Comparison of ENCODE assay signal across 14 cellular contexts in the genomic region with DNA sequence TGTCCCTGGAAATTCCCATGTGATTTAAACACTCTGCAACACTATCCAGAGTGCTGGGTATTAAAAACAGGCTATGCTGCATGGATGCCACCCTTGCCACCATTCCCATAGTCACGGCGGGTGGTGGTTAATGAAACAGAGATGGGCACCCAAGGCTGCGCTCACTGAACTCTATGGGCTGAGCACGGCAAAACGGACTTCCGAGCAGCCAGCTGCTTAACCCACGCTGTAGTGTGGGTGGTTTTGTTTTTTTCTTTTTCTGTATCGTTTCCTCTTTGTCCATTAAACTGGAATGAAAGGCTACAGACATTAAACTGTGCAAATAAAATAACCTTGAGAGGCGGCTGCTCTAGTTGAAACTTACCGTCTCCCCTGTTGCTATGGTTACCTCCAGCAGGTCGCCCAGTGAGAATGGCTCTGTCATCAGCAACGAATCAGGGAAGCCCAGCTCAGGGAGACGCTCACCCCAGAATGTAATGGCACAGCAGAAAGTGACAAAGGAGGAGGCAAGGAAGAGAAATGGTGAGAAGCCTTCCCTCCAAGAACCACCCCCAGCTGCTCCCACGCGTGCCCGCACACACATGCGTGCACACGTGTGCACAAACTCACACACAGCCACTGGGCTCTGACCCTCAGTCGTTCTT.
DNase-seq lines count a peak whose midpoint lies in the region; ATAC-seq and TF ChIP-seq lines count a peak whose summit lies in the region.
"Had no signal": no experiment of that assay in that cellular context is flagged by ENCODE, and none has a peak within 500 bp of the region (broad histone marks: within the 10 kb centered on the region; RNA-seq: fewer than 3 reads in every experiment).

No MANE protein-coding gene starts in this region.

- H3K4me3 Mint-ChIP-seq in neural crest cell = no peak overlapping the region
- no peak overlapping the region for H3K4me3 Mint-ChIP-seq in activated T-helper 1 cell treated with anti-CD3 and anti-CD28 coated beads, Interleukin-12 subunit alpha, Interleukin-12 subunit beta, Interleukin-2, Interleukin-4 antibody, amounts not matched to agents 30 ng/mL and 10 ng/mL and 1 ng/mL, durations not matched to agents 14 hours and 24 hours and 36 hours
- H3K4me3 Mint-ChIP-seq: T-helper 1 cell treated with Interleukin-12 subunit alpha and Interleukin-12 subunit beta and Interleukin-4 antibody, amounts not matched to agents 30 μg/mL and 1 μg/mL, for 36 hours had no signal

- peak; percentile 54 for DNase-seq in NCI-H2107 (lab: John Stamatoyannopoulos, UW)
- peak; percentile 29 for DNase-seq in astrocyte of the hippocampus (ENCODE audit: low read depth, low spot score)
- DNase-seq in neural crest cell (ENCODE audit: low read depth, low spot score) = no peak
- DNase-seq in activated T-helper 1 cell treated with anti-CD3 and anti-CD28 coated beads, Interleukin-12 subunit alpha, Interleukin-12 subunit beta, Interleukin-2, Interleukin-4 antibody, amounts not matched to agents 30 ng/mL and 10 ng/mL and 1 ng/mL, durations not matched to agents 14 hours and 24 hours and 36 hours (ENCODE audit: low spot score) = no peak
- no peak for DNase-seq in NOMO-1 treated with DMSO at 0.1 percent for 48 hours (lab: John Stamatoyannopoulos, UW; ENCODE audit: unreplicated experiment)
- no peak for DNase-seq in gastrocnemius medialis
- DNase-seq in activated T-cell treated with anti-CD3 and anti-CD28 coated beads, Interleukin-2, amount 50 U/mL, for 1 hour = no peak
- DNase-seq: activated effector memory CD4-positive, alpha-beta T cell treated with Interleukin-2 at 50 U/mL for 16 hours; central memory CD4-positive, alpha-beta T cell; MG63; sigmoid colon had no signal

- no peak overlapping the region for H3K4me3 ChIP-seq in gastrocnemius medialis
- H3K4me3 ChIP-seq: MG63, sigmoid colon had no signal

- TF ChIP-seq POLR2A in gastrocnemius medialis (IDR thresholded peaks at IDR 0.05) = no peak

- ATAC-seq in GM18867 (IDR thresholded peaks at IDR 0.05; ENCODE audit: unreplicated experiment) (peak; percentile 58), gastrocnemius medialis (no peak)
- ATAC-seq: esophagus mucosa had no signal

- no peaks in the 10 kb centered on the region for H3K27me3 Mint-ChIP-seq in neural crest cell (ENCODE audit: low read depth)
- H3K27me3 Mint-ChIP-seq in activated T-helper 1 cell treated with anti-CD3 and anti-CD28 coated beads, Interleukin-12 subunit alpha, Interleukin-12 subunit beta, Interleukin-2, Interleukin-4 antibody, amounts not matched to agents 30 ng/mL and 10 ng/mL and 1 ng/mL, durations not matched to agents 14 hours and 24 hours and 36 hours (ENCODE audit: insufficient read depth) = peaks cover 5% of the 10 kb centered on the region

- H3K4me1 ChIP-seq in gastrocnemius medialis = no peaks in the 10 kb centered on the region
- H3K4me1 ChIP-seq: sigmoid colon had no signal

- H3K36me3 ChIP-seq in gastrocnemius medialis = no peaks in the 10 kb centered on the region
- H3K36me3 ChIP-seq: MG63, sigmoid colon had no signal

- TF ChIP-seq CTCF in neural crest cell (conservative IDR thresholded peaks at IDR 0.05) (no peak), gastrocnemius medialis (IDR thresholded peaks at IDR 0.05 in 4 of 5, conservative IDR thresholded peaks at IDR 0.05 in 1 of 5) (no peak)

- H3K9me3 ChIP-seq in gastrocnemius medialis = peaks cover 0 to 6% (median 0%) of the 10 kb centered on the region in 3 donors

- peaks cover 2% of the 10 kb centered on the region for H3K36me3 Mint-ChIP-seq in neural crest cell (ENCODE audit: low read depth)
- H3K36me3 Mint-ChIP-seq in activated T-helper 1 cell treated with anti-CD3 and anti-CD28 coated beads, Interleukin-12 subunit alpha, Interleukin-12 subunit beta, Interleukin-2, Interleukin-4 antibody, amounts not matched to agents 30 ng/mL and 10 ng/mL and 1 ng/mL, durations not matched to agents 14 hours and 24 hours and 36 hours (ENCODE audit: low read depth) = no peaks in the 10 kb centered on the region

- H3K4me1 Mint-ChIP-seq in neural crest cell = peaks cover 29% of the 10 kb centered on the region
- no peaks in the 10 kb centered on the region for H3K4me1 Mint-ChIP-seq in activated T-helper 1 cell treated with anti-CD3 and anti-CD28 coated beads, Interleukin-12 subunit alpha, Interleukin-12 subunit beta, Interleukin-2, Interleukin-4 antibody, amounts not matched to agents 30 ng/mL and 10 ng/mL and 1 ng/mL, durations not matched to agents 14 hours and 24 hours and 36 hours (ENCODE audit: low read depth)

- H3K9me3 Mint-ChIP-seq in neural crest cell = no peaks in the 10 kb centered on the region
- H3K9me3 Mint-ChIP-seq in activated T-helper 1 cell treated with anti-CD3 and anti-CD28 coated beads, Interleukin-12 subunit alpha, Interleukin-12 subunit beta, Interleukin-2, Interleukin-4 antibody, amounts not matched to agents 30 ng/mL and 10 ng/mL and 1 ng/mL, durations not matched to agents 14 hours and 24 hours and 36 hours = no peaks in the 10 kb centered on the region
- H3K9me3 Mint-ChIP-seq: T-helper 1 cell treated with Interleukin-12 subunit alpha and Interleukin-12 subunit beta and Interleukin-4 antibody, amounts not matched to agents 30 μg/mL and 1 μg/mL, for 36 hours had no signal

- H3K27me3 ChIP-seq in gastrocnemius medialis = peaks cover 0 to 2% (median 0%) of the 10 kb centered on the region in 3 donors

- in situ Hi-C loops in gastrocnemius medialis (cut with MboI; ENCODE audit: low sequenced_read_pairs in 4 of 4) = no loop called here

- intact Hi-C loops in activated T-helper 1 cell treated with anti-CD3 and anti-CD28 coated beads, Interleukin-12 subunit alpha, Interleukin-12 subunit beta, Interleukin-2, Interleukin-4 antibody, amounts not matched to agents 30 ng/mL and 10 ng/mL and 1 ng/mL, durations not matched to agents 14 hours and 24 hours and 36 hours (cut with micrococcal nuclease) = no loop called here
- intact Hi-C loops in gastrocnemius medialis (cut with DNase I; ENCODE audit: low total_unique reads) = no loop called here

- no peak overlapping the region for H3K27ac ChIP-seq in gastrocnemius medialis
- H3K27ac ChIP-seq: sigmoid colon had no signal

- H3K27ac Mint-ChIP-seq in neural crest cell (ENCODE audit: unreplicated experiment) = peak overlapping the region; percentile 93
- no peak overlapping the region for H3K27ac Mint-ChIP-seq in activated T-helper 1 cell treated with anti-CD3 and anti-CD28 coated beads, Interleukin-12 subunit alpha, Interleukin-12 subunit beta, Interleukin-2, Interleukin-4 antibody, amounts not matched to agents 30 ng/mL and 10 ng/mL and 1 ng/mL, durations not matched to agents 14 hours and 24 hours and 36 hours
- H3K27ac Mint-ChIP-seq: T-helper 1 cell treated with Interleukin-12 subunit alpha and Interleukin-12 subunit beta and Interleukin-4 antibody, amounts not matched to agents 30 μg/mL and 1 μg/mL, for 36 hours had no signal

Comparison
In these comparisons a context has a peak if more than half of its experiments do, and no peak if none do; other contexts are left out.
1. DNase-seq: peak in NCI-H2107 (single experiment) and astrocyte of the hippocampus (single experiment); none in neural crest cell (single experiment), activated T-helper 1 cell treated with anti-CD3 and anti-CD28 coated beads, Interleukin-12 subunit alpha, Interleukin-12 subunit beta, Interleukin-2, Interleukin-4 antibody, amounts not matched to agents 30 ng/mL and 10 ng/mL and 1 ng/mL, durations not matched to agents 14 hours and 24 hours and 36 hours (single experiment), NOMO-1 treated with DMSO at 0.1 percent for 48 hours (single experiment), gastrocnemius medialis (0 of 2) and activated T-cell treated with anti-CD3 and anti-CD28 coated beads, Interleukin-2, amount 50 U/mL, for 1 hour (single experiment).